ENCODE assay signal across 1 cellular context in the genomic region with DNA sequence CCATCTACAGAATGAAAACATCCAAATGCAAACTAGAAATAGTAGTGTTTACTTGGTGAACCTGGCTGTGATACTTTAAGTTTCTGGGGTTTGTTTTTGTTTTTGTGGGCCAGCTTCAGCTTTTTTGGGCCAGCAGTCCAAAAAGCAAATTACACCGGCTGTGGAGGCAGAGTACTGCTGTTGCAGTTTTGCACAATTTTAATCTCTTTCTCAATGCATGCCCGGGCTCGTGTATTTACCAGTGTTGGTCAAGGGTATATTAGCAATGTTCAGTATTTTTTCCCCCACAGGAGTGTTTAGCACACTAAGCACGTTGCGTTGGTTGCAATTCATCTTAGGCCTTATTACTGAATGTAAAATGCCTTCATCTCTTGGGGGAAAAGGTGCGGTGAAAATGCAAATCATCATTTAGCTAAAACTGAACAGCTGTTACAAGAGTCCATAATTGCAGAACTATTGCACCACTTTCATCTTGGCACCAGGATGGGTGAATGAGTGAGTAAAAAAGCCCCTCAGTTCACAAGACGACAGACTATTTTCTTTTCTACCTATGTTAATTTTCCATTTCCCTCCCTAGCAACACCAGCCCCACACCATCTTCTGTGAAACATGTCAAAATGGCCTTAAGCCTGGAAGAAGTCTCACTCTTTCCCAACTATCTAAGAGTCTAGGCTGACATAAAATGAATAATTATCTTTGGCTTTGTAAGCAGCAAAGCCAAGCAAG.
TF ChIP-seq lines count a peak whose summit lies in the region.

No MANE protein-coding gene starts in this region.

TF ChIP-seq in H1, 55 proteins besides CTCF, POLR2A, EP300 and RAD21:
- TF ChIP-seq CEBPB (IDR thresholded peaks at IDR 0.05; ENCODE audit: low read depth, low read length) (no peak), RBBP5 (IDR thresholded peaks at IDR 0.05; ENCODE audit: borderline replicate concordance, low read depth, low read length) (no peak), KDM5A (IDR thresholded peaks at IDR 0.05; ENCODE audit: low read length) (no peak), SAP30 (IDR thresholded peaks at IDR 0.05; ENCODE audit: insufficient read depth, insufficient replicate concordance, low read length) (no peak), CHD1 (IDR thresholded peaks at IDR 0.05; ENCODE audit: low read depth, low read length) (no peak), HDAC6 (IDR thresholded peaks at IDR 0.05; ENCODE audit: low read depth, low read length) (no peak)
- TF ChIP-seq, protein P1, sequence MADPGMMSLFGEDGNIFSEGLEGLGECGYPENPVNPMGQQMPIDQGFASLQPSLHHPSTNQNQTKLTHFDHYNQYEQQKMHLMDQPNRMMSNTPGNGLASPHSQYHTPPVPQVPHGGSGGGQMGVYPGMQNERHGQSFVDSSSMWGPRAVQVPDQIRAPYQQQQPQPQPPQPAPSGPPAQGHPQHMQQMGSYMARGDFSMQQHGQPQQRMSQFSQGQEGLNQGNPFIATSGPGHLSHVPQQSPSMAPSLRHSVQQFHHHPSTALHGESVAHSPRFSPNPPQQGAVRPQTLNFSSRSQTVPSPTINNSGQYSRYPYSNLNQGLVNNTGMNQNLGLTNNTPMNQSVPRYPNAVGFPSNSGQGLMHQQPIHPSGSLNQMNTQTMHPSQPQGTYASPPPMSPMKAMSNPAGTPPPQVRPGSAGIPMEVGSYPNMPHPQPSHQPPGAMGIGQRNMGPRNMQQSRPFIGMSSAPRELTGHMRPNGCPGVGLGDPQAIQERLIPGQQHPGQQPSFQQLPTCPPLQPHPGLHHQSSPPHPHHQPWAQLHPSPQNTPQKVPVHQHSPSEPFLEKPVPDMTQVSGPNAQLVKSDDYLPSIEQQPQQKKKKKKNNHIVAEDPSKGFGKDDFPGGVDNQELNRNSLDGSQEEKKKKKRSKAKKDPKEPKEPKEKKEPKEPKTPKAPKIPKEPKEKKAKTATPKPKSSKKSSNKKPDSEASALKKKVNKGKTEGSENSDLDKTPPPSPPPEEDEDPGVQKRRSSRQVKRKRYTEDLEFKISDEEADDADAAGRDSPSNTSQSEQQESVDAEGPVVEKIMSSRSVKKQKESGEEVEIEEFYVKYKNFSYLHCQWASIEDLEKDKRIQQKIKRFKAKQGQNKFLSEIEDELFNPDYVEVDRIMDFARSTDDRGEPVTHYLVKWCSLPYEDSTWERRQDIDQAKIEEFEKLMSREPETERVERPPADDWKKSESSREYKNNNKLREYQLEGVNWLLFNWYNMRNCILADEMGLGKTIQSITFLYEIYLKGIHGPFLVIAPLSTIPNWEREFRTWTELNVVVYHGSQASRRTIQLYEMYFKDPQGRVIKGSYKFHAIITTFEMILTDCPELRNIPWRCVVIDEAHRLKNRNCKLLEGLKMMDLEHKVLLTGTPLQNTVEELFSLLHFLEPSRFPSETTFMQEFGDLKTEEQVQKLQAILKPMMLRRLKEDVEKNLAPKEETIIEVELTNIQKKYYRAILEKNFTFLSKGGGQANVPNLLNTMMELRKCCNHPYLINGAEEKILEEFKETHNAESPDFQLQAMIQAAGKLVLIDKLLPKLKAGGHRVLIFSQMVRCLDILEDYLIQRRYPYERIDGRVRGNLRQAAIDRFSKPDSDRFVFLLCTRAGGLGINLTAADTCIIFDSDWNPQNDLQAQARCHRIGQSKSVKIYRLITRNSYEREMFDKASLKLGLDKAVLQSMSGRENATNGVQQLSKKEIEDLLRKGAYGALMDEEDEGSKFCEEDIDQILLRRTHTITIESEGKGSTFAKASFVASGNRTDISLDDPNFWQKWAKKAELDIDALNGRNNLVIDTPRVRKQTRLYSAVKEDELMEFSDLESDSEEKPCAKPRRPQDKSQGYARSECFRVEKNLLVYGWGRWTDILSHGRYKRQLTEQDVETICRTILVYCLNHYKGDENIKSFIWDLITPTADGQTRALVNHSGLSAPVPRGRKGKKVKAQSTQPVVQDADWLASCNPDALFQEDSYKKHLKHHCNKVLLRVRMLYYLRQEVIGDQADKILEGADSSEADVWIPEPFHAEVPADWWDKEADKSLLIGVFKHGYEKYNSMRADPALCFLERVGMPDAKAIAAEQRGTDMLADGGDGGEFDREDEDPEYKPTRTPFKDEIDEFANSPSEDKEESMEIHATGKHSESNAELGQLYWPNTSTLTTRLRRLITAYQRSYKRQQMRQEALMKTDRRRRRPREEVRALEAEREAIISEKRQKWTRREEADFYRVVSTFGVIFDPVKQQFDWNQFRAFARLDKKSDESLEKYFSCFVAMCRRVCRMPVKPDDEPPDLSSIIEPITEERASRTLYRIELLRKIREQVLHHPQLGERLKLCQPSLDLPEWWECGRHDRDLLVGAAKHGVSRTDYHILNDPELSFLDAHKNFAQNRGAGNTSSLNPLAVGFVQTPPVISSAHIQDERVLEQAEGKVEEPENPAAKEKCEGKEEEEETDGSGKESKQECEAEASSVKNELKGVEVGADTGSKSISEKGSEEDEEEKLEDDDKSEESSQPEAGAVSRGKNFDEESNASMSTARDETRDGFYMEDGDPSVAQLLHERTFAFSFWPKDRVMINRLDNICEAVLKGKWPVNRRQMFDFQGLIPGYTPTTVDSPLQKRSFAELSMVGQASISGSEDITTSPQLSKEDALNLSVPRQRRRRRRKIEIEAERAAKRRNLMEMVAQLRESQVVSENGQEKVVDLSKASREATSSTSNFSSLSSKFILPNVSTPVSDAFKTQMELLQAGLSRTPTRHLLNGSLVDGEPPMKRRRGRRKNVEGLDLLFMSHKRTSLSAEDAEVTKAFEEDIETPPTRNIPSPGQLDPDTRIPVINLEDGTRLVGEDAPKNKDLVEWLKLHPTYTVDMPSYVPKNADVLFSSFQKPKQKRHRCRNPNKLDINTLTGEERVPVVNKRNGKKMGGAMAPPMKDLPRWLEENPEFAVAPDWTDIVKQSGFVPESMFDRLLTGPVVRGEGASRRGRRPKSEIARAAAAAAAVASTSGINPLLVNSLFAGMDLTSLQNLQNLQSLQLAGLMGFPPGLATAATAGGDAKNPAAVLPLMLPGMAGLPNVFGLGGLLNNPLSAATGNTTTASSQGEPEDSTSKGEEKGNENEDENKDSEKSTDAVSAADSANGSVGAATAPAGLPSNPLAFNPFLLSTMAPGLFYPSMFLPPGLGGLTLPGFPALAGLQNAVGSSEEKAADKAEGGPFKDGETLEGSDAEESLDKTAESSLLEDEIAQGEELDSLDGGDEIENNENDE (IDR thresholded peaks at IDR 0.05; ENCODE audit: insufficient replicate concordance, low read length) = no peak
